9 cellular contexts compared by ENCODE assay signal in the genomic region with DNA sequence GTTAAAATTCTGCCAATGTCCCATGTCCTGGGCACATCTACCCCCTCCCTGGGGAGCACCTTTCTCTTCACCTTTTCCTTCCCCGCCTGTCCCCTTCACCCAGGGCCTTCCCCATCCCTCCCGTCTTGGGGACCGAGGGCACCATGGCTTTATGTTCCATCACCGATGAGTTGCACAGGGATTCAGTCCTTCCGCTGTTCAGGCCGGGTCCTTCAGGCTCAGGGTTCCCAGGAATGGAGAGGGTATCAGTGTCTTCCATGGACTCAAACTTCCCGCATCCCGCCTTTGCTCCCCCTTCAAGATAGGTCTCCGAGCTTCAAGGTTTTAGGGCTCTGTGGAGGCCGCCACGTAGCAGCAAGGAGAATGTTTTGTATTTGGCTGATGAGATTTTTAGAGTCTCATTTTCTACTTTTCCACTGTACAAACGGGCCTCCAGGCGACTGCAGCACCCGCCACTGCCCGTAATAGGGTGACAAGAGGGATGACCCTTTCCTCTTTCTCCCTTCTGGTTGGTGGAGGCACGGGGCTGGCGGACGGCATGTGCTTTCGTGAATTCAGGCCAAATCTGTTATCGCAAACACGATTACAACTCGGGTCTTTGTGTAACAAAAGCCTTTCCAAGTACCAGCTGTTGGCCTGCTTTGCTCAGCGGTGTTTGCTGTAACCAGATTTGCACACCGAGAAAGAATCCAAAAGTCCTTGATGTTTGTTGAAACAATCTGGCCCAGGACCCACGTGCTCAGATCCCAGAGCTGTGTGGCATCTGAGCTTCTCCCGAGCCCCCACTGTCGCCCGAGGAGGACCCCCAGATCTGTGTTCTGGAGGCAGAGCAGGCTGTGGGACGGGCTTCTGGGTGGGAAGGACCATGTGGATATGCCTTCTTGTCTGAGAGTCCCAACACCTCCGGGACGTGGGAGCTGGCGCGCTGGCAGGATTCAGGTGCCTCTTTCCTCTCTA.
DNase-seq lines count a peak whose midpoint lies in the region; ATAC-seq, FAIRE-seq and TF ChIP-seq lines count a peak whose summit lies in the region.
"Had no signal": no experiment of that assay in that cellular context is flagged by ENCODE, and none has a peak within 500 bp of the region (broad histone marks: within the 10 kb centered on the region; RNA-seq: fewer than 3 reads in every experiment).

No MANE protein-coding gene starts in this region.

- no peaks in the 10 kb centered on the region for H3K27me3 Mint-ChIP-seq in effector memory CD8-positive, alpha-beta T cell
- H3K27me3 Mint-ChIP-seq in nephron (ENCODE audit: low read depth) = no peaks in the 10 kb centered on the region

- POLR2A ChIA-PET in BJ (lab: Charles Lee) = interaction anchor here (0.7 kb wide), 1 partner anchor 27 kb away, joined by 4 read pairs; no protein-coding TSS in a partner anchor

- H3K27me3 ChIP-seq in BJ (ENCODE audit: control insufficient read depth, insufficient read depth, low read length) = no peaks in the 10 kb centered on the region

- FAIRE-seq in GM12891 (lab: Jason Lieb, UNC) = no peak

- H3K4me3 Mint-ChIP-seq in effector memory CD8-positive, alpha-beta T cell = peak overlapping the region; percentile 89 to 95
- H3K4me3 Mint-ChIP-seq in nephron = peak overlapping the region; percentile 95 to 100 (median 100)

- TF ChIP-seq CTCF in BJ (IDR thresholded peaks at IDR 0.05; ENCODE audit: insufficient read depth, low read depth, low read length) (no peak), nephron (IDR thresholded peaks at IDR 0.05; ENCODE audit: unreplicated experiment in 3 of 3) (no peak)

- peak overlapping the region; percentile 74 to 86 for H3K27ac Mint-ChIP-seq in effector memory CD8-positive, alpha-beta T cell
- H3K27ac Mint-ChIP-seq in nephron = peak overlapping the region; percentile 92 to 99 (median 95)

- TF ChIP-seq POLR2A in GM12891 (IDR thresholded peaks at IDR 0.05; ENCODE audit: low read depth, low read length) = no peak

- no peak for ATAC-seq in effector memory CD8-positive, alpha-beta T cell (replicated peaks)
- no peak for ATAC-seq in GM21526 (IDR thresholded peaks at IDR 0.05; ENCODE audit: low FRiP score, unreplicated experiment)
- ATAC-seq in HG02588 (IDR thresholded peaks at IDR 0.05; ENCODE audit: unreplicated experiment) = no peak
- no peak for ATAC-seq in GM18498 (IDR thresholded peaks at IDR 0.05; ENCODE audit: unreplicated experiment)

- DNase-seq in BJ (ENCODE audit: low read depth) (no peak), NCI-H446 treated with DMSO at 0.1 percent for 48 hours (lab: John Stamatoyannopoulos, UW) (peak; percentile 54), GM12891 (ENCODE audit: insufficient read length, low spot score) (no peak)
- DNase-seq in effector memory CD8-positive, alpha-beta T cell = no peak
- DNase-seq: amniotic stem cell had no signal

- CTCF ChIA-PET in BJ (lab: Yijun Ruan, JAX) = interaction anchor here (1.0 to 2.1 kb wide), 12 partner anchors 10 to 118 kb away, joined by 3 to 6 read pairs (median 3); no protein-coding TSS in a partner anchor

- peaks cover 25% of the 10 kb centered on the region for H3K36me3 Mint-ChIP-seq in effector memory CD8-positive, alpha-beta T cell (ENCODE audit: insufficient read depth)
- H3K36me3 Mint-ChIP-seq in nephron (ENCODE audit: low read depth) = no peaks in the 10 kb centered on the region

- H3K36me3 ChIP-seq in BJ (ENCODE audit: control insufficient read depth, insufficient read depth, low read length) = peaks cover 3% of the 10 kb centered on the region; the same call in 1 of the 2 replicates

- H3K4me3 ChIP-seq in BJ (ENCODE audit: low read depth, low read length) = peak overlapping the region; percentile 78

- no peaks in the 10 kb centered on the region for H3K9me3 Mint-ChIP-seq in effector memory CD8-positive, alpha-beta T cell
- H3K9me3 Mint-ChIP-seq in nephron = no peaks in the 10 kb centered on the region

- H3K4me1 Mint-ChIP-seq in effector memory CD8-positive, alpha-beta T cell (ENCODE audit: low read depth in 2 of 2) = peaks cover 60 to 72% of the 10 kb centered on the region in 2 donors
- H3K4me1 Mint-ChIP-seq in nephron = peaks cover 74% of the 10 kb centered on the region

TF ChIP-seq in GM12891, 5 proteins besides CTCF, POLR2A, EP300 and RAD21:
- TF ChIP-seq POU2F2 (IDR thresholded peaks at IDR 0.05; ENCODE audit: low read depth, low read length) (no peak), TAF1 (IDR thresholded peaks at IDR 0.05; ENCODE audit: low read depth, low read length) (no peak), POLR2AphosphoS5 (IDR thresholded peaks at IDR 0.05; ENCODE audit: low read depth, low read length) (no peak), PAX5 (IDR thresholded peaks at IDR 0.05; ENCODE audit: insufficient read depth, low read length, severe bottlenecking) (no peak), SPI1 (IDR thresholded peaks at IDR 0.05; ENCODE audit: low read depth, low read length) (no peak)
